18 cellular contexts compared by ENCODE assay signal in genomic region chr14:55789442-55789841, GRCh38.
DNase-seq lines count a peak whose midpoint lies in the region; TF ChIP-seq lines count a peak whose summit lies in the region.
"Had no signal": no experiment of that assay in that cellular context is flagged by ENCODE, and none has a peak within 500 bp of the region (broad histone marks: within the 10 kb centered on the region; RNA-seq: fewer than 3 reads in every experiment).

No MANE protein-coding gene starts in this region.

- H3K9me3 Mint-ChIP-seq in endothelial cell (ENCODE audit: unreplicated experiment): no peaks in the 10 kb centered on the region
- H3K9me3 Mint-ChIP-seq: CD4-positive, alpha-beta T cell had no signal

- H3K27ac Mint-ChIP-seq in endothelial cell (ENCODE audit: unreplicated experiment): no peak overlapping the region
- H3K27ac Mint-ChIP-seq: CD4-positive, alpha-beta T cell had no signal

- H3K36me3 Mint-ChIP-seq in endothelial cell (ENCODE audit: low read depth, unreplicated experiment): peaks cover 3% of the 10 kb centered on the region

- no peaks in the 10 kb centered on the region for H3K27me3 ChIP-seq in brain microvascular endothelial cell (replicated peaks)
- H3K27me3 ChIP-seq: BE2C had no signal

- no peak overlapping the region for H3K4me3 Mint-ChIP-seq in endothelial cell (ENCODE audit: unreplicated experiment)
- H3K4me3 Mint-ChIP-seq: CD4-positive, alpha-beta T cell had no signal

- no peaks in the 10 kb centered on the region for H3K4me1 Mint-ChIP-seq in endothelial cell (ENCODE audit: unreplicated experiment)

- peak; percentile 4 for DNase-seq in SIG-M5 treated with dmso at 0.1 percent for 504 hours (lab: John Stamatoyannopoulos, UW; ENCODE audit: unreplicated experiment)
- no peak for DNase-seq in SIG-M5 (lab: John Stamatoyannopoulos, UW)
- peak; percentile 40 for DNase-seq in brain microvascular endothelial cell
- peak; percentile 27 for DNase-seq in fibroblast of the aortic adventitia (ENCODE audit: low read depth)
- no peak for DNase-seq in putamen (ENCODE audit: low spot score)
- no peak for DNase-seq in activated effector memory CD4-positive, alpha-beta T cell treated with anti-CD3 and anti-CD28 coated beads, Interleukin-2, amount 50 U/mL, for 16 hours
- DNase-seq in NOMO-1 treated with DMSO at 0.1 percent for 48 hours (lab: John Stamatoyannopoulos, UW; ENCODE audit: unreplicated experiment): no peak
- no peak for DNase-seq in endothelial cell (ENCODE audit: low spot score)
- DNase-seq: BE2C; Calu3; CD4-positive, alpha-beta T cell; DMS79; NCI-H1436 treated with DMSO at 0.1 percent for 48 hours; NCI-H226; NCI-H524 treated with DMSO at 0.1 percent for 48 hours; SHP77 treated with DMSO at 0.1 percent for 48 hours had no signal

- H3K27ac ChIP-seq in brain microvascular endothelial cell: no peak overlapping the region
- H3K27ac ChIP-seq: 22Rv1 had no signal

- no peaks in the 10 kb centered on the region for H3K27me3 Mint-ChIP-seq in endothelial cell (ENCODE audit: unreplicated experiment)
- H3K27me3 Mint-ChIP-seq: CD4-positive, alpha-beta T cell had no signal

- H3K36me3 ChIP-seq in brain microvascular endothelial cell (replicated peaks): no peaks in the 10 kb centered on the region
- H3K36me3 ChIP-seq: BE2C, HAP-1 had no signal

- no peak overlapping the region for H3K4me3 ChIP-seq in brain microvascular endothelial cell (ENCODE audit: low read depth, low read length)
- H3K4me3 ChIP-seq in fibroblast of the aortic adventitia (ENCODE audit: low read depth, low read length): no peak overlapping the region
- H3K4me3 ChIP-seq: HAP-1 had no signal

- in situ Hi-C loops in brain microvascular endothelial cell (cut with HindIII; ENCODE audit: low pct_ligation_motif_present, low sequenced_read_pairs): no loop called here

- no peak for TF ChIP-seq CTCF in brain microvascular endothelial cell (IDR thresholded peaks at IDR 0.05; ENCODE audit: low read depth, low read length, missing control alignments)
- TF ChIP-seq CTCF in fibroblast of the aortic adventitia (IDR thresholded peaks at IDR 0.05; ENCODE audit: insufficient read depth, low read length): no peak
- TF ChIP-seq CTCF in endothelial cell (IDR thresholded peaks at IDR 0.05; ENCODE audit: unreplicated experiment): no peak

Comparison
In these comparisons a context has a peak if more than half of its experiments do, and no peak if none do; other contexts are left out.
1. DNase-seq: peak in SIG-M5 treated with dmso at 0.1 percent for 504 hours (single experiment), brain microvascular endothelial cell (single experiment) and fibroblast of the aortic adventitia (single experiment); none in SIG-M5 (single experiment), putamen (single experiment), activated effector memory CD4-positive, alpha-beta T cell treated with anti-CD3 and anti-CD28 coated beads, Interleukin-2, amount 50 U/mL, for 16 hours (single experiment), NOMO-1 treated with DMSO at 0.1 percent for 48 hours (single experiment) and endothelial cell (single experiment).